ENCODE assay signal across 16 cellular contexts in genomic region chr7:24728121-24728500, GRCh38.
"Had no signal": no experiment of that assay in that cellular context is flagged by ENCODE, and none has a peak within 500 bp of the region (broad histone marks: within the 10 kb centered on the region; RNA-seq: fewer than 3 reads in every experiment).

No MANE protein-coding gene starts in this region.

- H3K9me3 ChIP-seq: gastroesophageal sphincter, stomach, suprapubic skin, tibial nerve had no signal

- H3K4me3 Mint-ChIP-seq: central memory CD8-positive, alpha-beta T cell; memory B cell; neural crest cell; stimulated activated memory B cell treated with anti-CD40 and anti-IgM and Interleukin-4, amounts not matched to agents 10 μg/mL and 1 μg/mL and 100 μg/mL, for 72 hours; WTC11 had no signal

- H3K36me3 Mint-ChIP-seq: activated naive CD4-positive, alpha-beta T cell treated with anti-CD3 and anti-CD28 coated beads, Interleukin-2, amount 50 U/mL, for 72 hours; stimulated activated memory B cell treated with anti-CD40 and anti-IgM and Interleukin-4, amounts not matched to agents 10 μg/mL and 1 μg/mL and 100 μg/mL, for 72 hours; T-cell; WTC11 had no signal

- ATAC-seq: stimulated activated memory B cell treated with anti-CD40 and anti-IgM and Interleukin-4, amounts not matched to agents 10 μg/mL and 1 μg/mL and 100 μg/mL, for 72 hours; WTC11 had no signal

- DNase-seq: activated gamma-delta T cell, small intestine, stomach, T-cell, T1000 had no signal

- H3K4me1 Mint-ChIP-seq: neural crest cell had no signal

- H3K27me3 ChIP-seq: gastroesophageal sphincter, stomach, suprapubic skin, tibial nerve had no signal

- H3K4me3 ChIP-seq: coronary artery, gastroesophageal sphincter, stomach, suprapubic skin, tibial nerve had no signal

- H3K9me3 Mint-ChIP-seq: activated naive CD4-positive, alpha-beta T cell treated with anti-CD3 and anti-CD28 coated beads, Interleukin-2, amount 50 U/mL, for 72 hours; activated T-cell treated with anti-CD3 and anti-CD28 coated beads, Interleukin-2, amount 50 U/mL, for 72 hours; central memory CD8-positive, alpha-beta T cell; memory B cell; neural crest cell; T-cell had no signal

- H3K4me1 ChIP-seq: stomach had no signal

- H3K36me3 ChIP-seq: gastroesophageal sphincter, stomach, suprapubic skin, tibial nerve had no signal

- H3K27ac ChIP-seq: coronary artery, stomach, suprapubic skin, tibial nerve had no signal

- H3K27ac Mint-ChIP-seq: activated naive CD4-positive, alpha-beta T cell treated with anti-CD3 and anti-CD28 coated beads, Interleukin-2, amount 50 U/mL, for 72 hours; activated T-cell treated with anti-CD3 and anti-CD28 coated beads, Interleukin-2, amount 50 U/mL, for 72 hours; memory B cell; stimulated activated memory B cell treated with anti-CD40 and anti-IgM and Interleukin-4, amounts not matched to agents 10 μg/mL and 1 μg/mL and 100 μg/mL, for 72 hours; T-cell; WTC11 had no signal
